In genomic region chr19:21921691-21922180, GRCh38 we compare ENCODE assay signal across 29 cellular contexts.
"Had no signal": no experiment of that assay in that cellular context is flagged by ENCODE, and none has a peak within 500 bp of the region (broad histone marks: within the 10 kb centered on the region; RNA-seq: fewer than 3 reads in every experiment).

No MANE protein-coding gene starts in this region.

- H3K4me1 ChIP-seq: adrenal gland, body of pancreas had no signal

- ATAC-seq: activated CD4-positive, alpha-beta T cell treated with anti-CD3 and anti-CD28 coated beads for 36 hours; activated CD8-positive, alpha-beta memory T cell treated with anti-CD3 and anti-CD28 coated beads, Interleukin-2, amount 10 ng/mL, durations not matched to agents 7 days and 5 days; activated CD8-positive, alpha-beta T cell treated with anti-CD3 and anti-CD28 coated beads, Interleukin-2, amount 10 ng/mL, durations not matched to agents 7 days and 5 days; activated naive CD8-positive, alpha-beta T cell treated with anti-CD3 and anti-CD28 coated beads, Interleukin-2, amount 50 U/mL, for 24 hours; body of pancreas had no signal

- H3K27me3 ChIP-seq: adrenal gland, body of pancreas had no signal

- H3K27ac ChIP-seq: adrenal gland, body of pancreas, epithelial cell of prostate had no signal

- H3K36me3 ChIP-seq: adrenal gland had no signal

- H3K9me3 ChIP-seq: adrenal gland had no signal

- FAIRE-seq: colon, endometrium, endothelial cell of umbilical vein, frontal cortex had no signal

- H3K4me3 ChIP-seq: adrenal gland, body of pancreas had no signal

- DNase-seq: activated CD4-positive, alpha-beta memory T cell treated with anti-CD3 and anti-CD28 coated beads for 36 hours; activated CD4-positive, alpha-beta T cell treated with anti-CD3 and anti-CD28 coated beads for 36 hours; activated CD4-positive, alpha-beta T cell treated with anti-CD3 and anti-CD28 coated beads, Interleukin-2, amount 10 ng/mL, durations not matched to agents 24 days and 14 days; activated CD4-positive, CD25-positive, alpha-beta regulatory T cell; activated CD4-positive, CD25-positive, alpha-beta regulatory T cell treated with anti-CD3 and anti-CD28 coated beads, Interleukin-2, amount 50 U/mL, for 72 hours; activated CD8-positive, alpha-beta memory T cell treated with anti-CD3 and anti-CD28 coated beads, Interleukin-2, amount 10 ng/mL, durations not matched to agents 7 days and 5 days; activated CD8-positive, alpha-beta memory T cell treated with anti-CD3 and anti-CD28 coated beads, Interleukin-2, amount 50 U/mL, for 4 hours; activated CD8-positive, alpha-beta T cell treated with anti-CD3 and anti-CD28 coated beads, Interleukin-2, amount 10 ng/mL, durations not matched to agents 7 days and 5 days; activated effector memory CD4-positive, alpha-beta T cell treated with anti-CD3 and anti-CD28 coated beads, Interleukin-2, amount 50 U/mL, for 16 hours; activated naive CD4-positive, alpha-beta T cell treated with anti-CD3 and anti-CD28 coated beads for 36 hours; activated naive CD8-positive, alpha-beta T cell treated with anti-CD3 and anti-CD28 coated beads for 36 hours; activated naive CD8-positive, alpha-beta T cell treated with anti-CD3 and anti-CD28 coated beads, Interleukin-2, amount 50 U/mL, for 24 hours; activated T-cell treated with anti-CD3 and anti-CD28 coated beads, Interleukin-2, amount 50 U/mL, for 1 hour; activated T-cell treated with anti-CD3 and anti-CD28 coated beads, Interleukin-2, amount 50 U/mL, for 48 hours; adrenal gland; amygdala; aorta; body of pancreas; caudate nucleus; cortex of kidney; effector CD8-positive, alpha-beta T cell; foreskin fibroblast; head of caudate nucleus; T-helper 2 cell had no signal
